26 cellular contexts compared by ENCODE assay signal in the genomic region with DNA sequence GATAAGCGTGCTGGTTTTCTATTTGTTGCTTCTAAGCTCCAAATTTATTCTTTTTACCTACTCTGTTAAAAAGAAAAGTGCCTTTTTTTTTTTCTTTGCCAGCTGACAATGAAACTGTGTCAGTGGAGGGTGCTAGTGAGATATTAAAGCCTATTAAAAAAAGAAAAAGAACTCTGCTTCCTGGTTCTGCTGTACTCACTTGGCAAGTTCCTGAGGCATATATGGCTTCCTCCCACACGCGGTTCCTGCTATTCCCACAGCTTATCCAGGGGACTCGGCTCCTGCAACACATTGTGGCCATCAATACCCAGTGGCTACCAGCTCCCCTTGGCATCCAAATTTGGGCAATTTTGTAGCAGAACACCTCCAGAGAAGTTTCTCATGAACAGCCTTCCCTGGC.
A peak's percentile ranks its signal among the peaks of the same experiment; 100 is the strongest.
DNase-seq lines count a peak whose midpoint lies in the region; FAIRE-seq and TF ChIP-seq lines count a peak whose summit lies in the region.
"Had no signal": no experiment of that assay in that cellular context is flagged by ENCODE, and none has a peak within 500 bp of the region (broad histone marks: within the 10 kb centered on the region; RNA-seq: fewer than 3 reads in every experiment).

No MANE protein-coding gene starts in this region.

- no peaks in the 10 kb centered on the region for H3K36me3 ChIP-seq in A673 (ENCODE audit: insufficient read depth, low read length, poor library complexity, severe bottlenecking)
- no peaks in the 10 kb centered on the region for H3K36me3 ChIP-seq in MM.1S (replicated peaks; ENCODE audit: insufficient read depth, low read length)
- H3K36me3 ChIP-seq in HAP-1 (replicated peaks) = no peaks in the 10 kb centered on the region
- H3K36me3 ChIP-seq: sigmoid colon, tibial nerve had no signal

- BruUV-seq in A673 (replicated peaks; lab: Mats Ljungman, UMichigan) = no TSS peak

- H3K9me2 ChIP-seq in MM.1S (replicated peaks; ENCODE audit: insufficient read depth, low read length) = no peaks in the 10 kb centered on the region

- H3K4me2 ChIP-seq in MM.1S (ENCODE audit: low read depth, low read length) = no peak overlapping the region

- H2AFZ ChIP-seq in MM.1S (ENCODE audit: low read length) = no peak overlapping the region

- H3K4me1 ChIP-seq in A673 (ENCODE audit: insufficient read depth, low read length, poor library complexity, severe bottlenecking) (no peaks in the 10 kb centered on the region), MM.1S (ENCODE audit: low read length) (no peaks in the 10 kb centered on the region), HAP-1 (no peaks in the 10 kb centered on the region)
- H3K4me1 ChIP-seq: sigmoid colon, tibial nerve had no signal

- H3K27ac ChIP-seq in A673 (ENCODE audit: low read depth, low read length, poor library complexity, severe bottlenecking) = no peak overlapping the region
- H3K27ac ChIP-seq in MM.1S (ENCODE audit: low read length) = no peak overlapping the region
- H3K27ac ChIP-seq: sigmoid colon, tibial nerve had no signal

- POLR2A ChIA-PET in A673 (lab: Charles Lee; ENCODE audit: low non-redundant PET) = no interaction called here

- no peaks in the 10 kb centered on the region for H3F3A ChIP-seq in MM.1S (ENCODE audit: insufficient read depth, low read length)

- H3K4me3 ChIP-seq in A673 (ENCODE audit: low read depth, low read length, poor library complexity, severe bottlenecking) (no peak overlapping the region), MM.1S (ENCODE audit: low read length) (no peak overlapping the region), HAP-1 (no peak overlapping the region)
- H3K4me3 ChIP-seq: lung, sigmoid colon, tibial nerve had no signal

- no peaks in the 10 kb centered on the region for H3K27me3 ChIP-seq in A673 (replicated peaks; ENCODE audit: insufficient read depth, low read depth, low read length, poor library complexity)
- no peaks in the 10 kb centered on the region for H3K27me3 ChIP-seq in MM.1S (replicated peaks; ENCODE audit: insufficient read depth, low read length)
- no peaks in the 10 kb centered on the region for H3K27me3 ChIP-seq in HAP-1 (ENCODE audit: low read depth)
- H3K27me3 ChIP-seq: sigmoid colon, tibial nerve had no signal

- no peak for FAIRE-seq in D721Med (lab: Jason Lieb, UNC)
- FAIRE-seq: astrocyte, endometrium, GM12892 had no signal

- H3K9me3 ChIP-seq in A673 (ENCODE audit: low read depth, low read length, poor library complexity, severe bottlenecking) (no peaks in the 10 kb centered on the region), MM.1S (replicated peaks; ENCODE audit: insufficient read depth, low read length) (no peaks in the 10 kb centered on the region), HAP-1 (no peaks in the 10 kb centered on the region)
- H3K9me3 ChIP-seq: sigmoid colon, tibial nerve had no signal

- TF ChIP-seq CTCF in A673 (conservative IDR thresholded peaks at IDR 0.05; ENCODE audit: low read depth, low read length) = peak; percentile 33; the same call in 1 of the 2 replicates
- peak; percentile 16 for TF ChIP-seq CTCF in D721Med (IDR thresholded peaks at IDR 0.05; ENCODE audit: insufficient read depth, missing control alignments)
- no peak for TF ChIP-seq CTCF in MM.1S (IDR thresholded peaks at IDR 0.05; ENCODE audit: low read length)

- in situ Hi-C loops in HAP-1 (cut with MboI; ENCODE audit: low sequenced_read_pairs) = no loop called here

- DNase-seq in A673 (ENCODE audit: low spot score) = no peak
- no peak for DNase-seq in D721Med (ENCODE audit: insufficient read length, low spot score)
- peak; percentile 68 for DNase-seq in OCI-M1 (lab: John Stamatoyannopoulos, UW)
- DNase-seq in head of caudate nucleus = peak in 26 of 42 donors; percentile 2 to 66 (median 18)
- no peak for DNase-seq in MM.1S
- DNase-seq in posterior vena cava (ENCODE audit: low spot score) = no peak
- no peak for DNase-seq in T-helper 9 cell
- DNase-seq in HAP-1 (ENCODE audit: low spot score in 2 of 2) = no peak
- DNase-seq: activated CD8-positive, alpha-beta T cell treated with anti-CD3 and anti-CD28 coated beads, Interleukin-2, amount 10 ng/mL, durations not matched to agents 7 days and 5 days; activated effector memory CD4-positive, alpha-beta T cell treated with anti-CD3 and anti-CD28 coated beads, Interleukin-2, amount 50 U/mL, for 16 hours; activated naive CD8-positive, alpha-beta T cell treated with anti-CD3 and anti-CD28 coated beads, Interleukin-2, amount 10 ng/mL, durations not matched to agents 7 days and 5 days; activated T-cell treated with anti-CD3 and anti-CD28 coated beads for 4 hours; CD4-positive, alpha-beta memory T cell; central memory CD4-positive, alpha-beta T cell; islet precursor cell; NCI-H1436; NCI-H524 treated with DMSO at 0.1 percent for 48 hours; posterior cingulate gyrus; sigmoid colon; stimulated activated CD4-positive, alpha-beta T cell treated with anti-CD3 and anti-CD28 coated beads, Interleukin-15, amount 100 ng/mL, for 24 hours; T1000 had no signal

- no peak overlapping the region for H3K9ac ChIP-seq in MM.1S (ENCODE audit: low read length)

- H3K79me2 ChIP-seq in MM.1S (ENCODE audit: low read length) = no peaks in the 10 kb centered on the region

- CTCF ChIA-PET in A673 (lab: Charles Lee) = interaction anchor here (0.6 kb wide), 1 partner anchor 202 kb away, joined by 7 read pairs; no protein-coding TSS in a partner anchor

- intact Hi-C loops in A673 (cut with micrococcal nuclease; ENCODE audit: unreplicated experiment) = no loop called here
- intact Hi-C loops in head of caudate nucleus (cut with DNase I) = no loop called here
- intact Hi-C loops in posterior vena cava (cut with DNase I) = no loop called here

- H4K20me1 ChIP-seq in MM.1S (ENCODE audit: insufficient read depth, low read length) = no peaks in the 10 kb centered on the region

Comparison
In these comparisons a context has a peak if more than half of its experiments do, and no peak if none do; other contexts are left out.
1. DNase-seq: peak in OCI-M1 (single experiment) and head of caudate nucleus (26 of 42); none in A673 (single experiment), D721Med (single experiment), MM.1S (single experiment), posterior vena cava (single experiment), T-helper 9 cell (single experiment) and HAP-1 (0 of 2).